12 cellular contexts compared by ENCODE assay signal in genomic region chr2:196944570-196944969, GRCh38. TPM values are rescaled to one million over a fixed set of nuclear protein-coding genes. Genes with fewer than 3 reads are reported as not detected.
A peak's percentile ranks its signal among the peaks of the same experiment; 100 is the strongest.
DNase-seq lines count a peak whose midpoint lies in the region; ATAC-seq, FAIRE-seq and TF ChIP-seq lines count a peak whose summit lies in the region.
"Had no signal": no experiment of that assay in that cellular context is flagged by ENCODE, and none has a peak within 500 bp of the region (broad histone marks: within the 10 kb centered on the region; RNA-seq: fewer than 3 reads in every experiment).

No MANE protein-coding gene starts in this region.

- H3K4me1 Mint-ChIP-seq in activated naive CD8-positive, alpha-beta T cell treated with anti-CD3 and anti-CD28 coated beads, Interleukin-2, amount 50 U/mL, for 24 hours, result no peaks in the 10 kb centered on the region

- peak; percentile 88 for FAIRE-seq in GM12891 (lab: Jason Lieb, UNC)
- no peak for FAIRE-seq in RCC 7860 (lab: Jason Lieb, UNC)
- FAIRE-seq: islet of Langerhans had no signal

- H3K36me3 Mint-ChIP-seq in activated naive CD8-positive, alpha-beta T cell treated with anti-CD3 and anti-CD28 coated beads, Interleukin-2, amount 50 U/mL, for 24 hours (ENCODE audit: low read depth), result peaks cover 1% of the 10 kb centered on the region

- ATAC-seq in GM19438 (IDR thresholded peaks at IDR 0.05; ENCODE audit: low read depth, unreplicated experiment), result peak; percentile 71
- ATAC-seq in HG02884 (IDR thresholded peaks at IDR 0.05; ENCODE audit: unreplicated experiment), result peak; percentile 98
- no peak for ATAC-seq in GM18517 (IDR thresholded peaks at IDR 0.05; ENCODE audit: unreplicated experiment)
- ATAC-seq in activated naive CD8-positive, alpha-beta T cell treated with anti-CD3 and anti-CD28 coated beads, Interleukin-2, amount 50 U/mL, for 24 hours, result no peak
- ATAC-seq: esophagus mucosa had no signal

- TF ChIP-seq POLR2A in GM12891 (IDR thresholded peaks at IDR 0.05; ENCODE audit: low read depth, low read length), result no peak

- peaks cover 4% of the 10 kb centered on the region for H3K27me3 Mint-ChIP-seq in activated naive CD8-positive, alpha-beta T cell treated with anti-CD3 and anti-CD28 coated beads, Interleukin-2, amount 50 U/mL, for 24 hours

- H3K4me3 Mint-ChIP-seq in activated naive CD8-positive, alpha-beta T cell treated with anti-CD3 and anti-CD28 coated beads, Interleukin-2, amount 50 U/mL, for 24 hours, result no peak overlapping the region

- DNase-seq in GM12891 (ENCODE audit: insufficient read length, low spot score) (peak; percentile 19), MV-4-11 (lab: John Stamatoyannopoulos, UW) (peak; percentile 42), DMS153 treated with DMSO at 0.1 percent for 48 hours (lab: John Stamatoyannopoulos, UW; ENCODE audit: unreplicated experiment) (no peak), RCC 7860 (ENCODE audit: low spot score) (no peak)
- no peak for DNase-seq in activated naive CD8-positive, alpha-beta T cell treated with anti-CD3 and anti-CD28 coated beads, Interleukin-2, amount 50 U/mL, for 24 hours
- DNase-seq: activated CD4-positive, alpha-beta T cell treated with anti-CD3 and anti-CD28 coated beads, Interleukin-2, amount 50 U/mL, for 48 hours; nucleus accumbens had no signal

- H3K9me3 Mint-ChIP-seq in activated naive CD8-positive, alpha-beta T cell treated with anti-CD3 and anti-CD28 coated beads, Interleukin-2, amount 50 U/mL, for 24 hours, result no peaks in the 10 kb centered on the region

- no peak overlapping the region for H3K27ac Mint-ChIP-seq in activated naive CD8-positive, alpha-beta T cell treated with anti-CD3 and anti-CD28 coated beads, Interleukin-2, amount 50 U/mL, for 24 hours

TF ChIP-seq in GM12891, 5 proteins besides CTCF, POLR2A, EP300 and RAD21:
- TF ChIP-seq POU2F2 (IDR thresholded peaks at IDR 0.05; ENCODE audit: low read depth, low read length) (peak; percentile 64; the same call in 1 of the 2 replicates), PAX5 (IDR thresholded peaks at IDR 0.05; ENCODE audit: insufficient read depth, low read length, severe bottlenecking) (no peak), TAF1 (IDR thresholded peaks at IDR 0.05; ENCODE audit: low read depth, low read length) (no peak), SPI1 (IDR thresholded peaks at IDR 0.05; ENCODE audit: low read depth, low read length) (peak; percentile 82), POLR2AphosphoS5 (IDR thresholded peaks at IDR 0.05; ENCODE audit: low read depth, low read length) (no peak)
TF ChIP-seq in GM12891: peak in this region for 2.

RNA-seq across cellular contexts. Expression of gene PGAP1, which starts 18.1 kb away (rescaled TPM):
- 1.6 TPM for polyA plus RNA-seq in GM12891 (2012; ENCODE audit: low read depth, missing spikeins)

Comparison
In these comparisons a context has a peak if more than half of its experiments do, and no peak if none do; other contexts are left out.
1. DNase-seq: peak in GM12891 (single experiment) and MV-4-11 (single experiment); none in DMS153 treated with DMSO at 0.1 percent for 48 hours (single experiment), RCC 7860 (single experiment) and activated naive CD8-positive, alpha-beta T cell treated with anti-CD3 and anti-CD28 coated beads, Interleukin-2, amount 50 U/mL, for 24 hours (single experiment).
2. ATAC-seq: peak in GM19438 (single experiment) and HG02884 (single experiment); none in GM18517 (single experiment) and activated naive CD8-positive, alpha-beta T cell treated with anti-CD3 and anti-CD28 coated beads, Interleukin-2, amount 50 U/mL, for 24 hours (single experiment).